8 cellular contexts compared by ENCODE assay signal in the genomic region with DNA sequence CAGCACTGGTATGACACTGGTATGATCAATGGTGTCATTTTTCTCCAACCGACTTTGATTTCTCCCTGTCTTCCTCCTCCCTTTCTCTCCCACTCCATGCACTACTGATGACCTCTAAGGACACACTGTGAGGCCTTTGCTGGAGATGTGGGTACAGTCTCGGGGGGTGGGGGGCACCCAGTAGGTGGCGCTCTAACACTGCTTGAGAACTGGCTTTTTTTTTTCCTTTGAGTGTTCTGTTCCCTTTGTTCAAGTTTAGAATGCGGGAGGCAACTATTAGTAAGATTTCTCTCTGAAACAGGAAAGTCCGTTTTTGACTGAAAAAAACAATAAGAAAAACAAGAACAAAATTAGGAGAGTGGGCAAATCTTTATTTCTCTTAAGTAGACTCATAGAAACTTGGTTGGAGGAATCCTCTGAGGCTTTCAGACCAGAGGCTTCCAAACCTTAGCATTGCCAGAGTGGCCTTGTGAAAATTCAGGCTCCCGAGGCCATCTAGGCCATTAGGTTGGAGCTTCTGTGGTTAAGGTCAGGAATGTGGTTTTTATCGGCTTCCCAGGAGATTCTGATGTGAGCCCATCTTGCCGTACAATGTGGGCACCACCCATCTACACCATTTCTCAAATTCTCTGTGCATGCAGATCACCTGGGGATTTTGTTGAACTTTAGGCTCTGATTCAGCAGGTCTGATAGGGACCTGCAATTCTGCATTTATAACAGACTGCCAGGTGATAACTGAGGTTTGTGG. TPM values are rescaled to one million over a fixed set of nuclear protein-coding genes. Genes with fewer than 3 reads are reported as not detected.
A peak's percentile ranks its signal among the peaks of the same experiment; 100 is the strongest.
DNase-seq lines count a peak whose midpoint lies in the region; ATAC-seq and TF ChIP-seq lines count a peak whose summit lies in the region.

No MANE protein-coding gene starts in this region.

- H3K4me3 ChIP-seq in Jurkat, Clone E6-1 (ENCODE audit: low read length): no peak overlapping the region
- H3K4me3 ChIP-seq in WI38 (ENCODE audit: low read depth, low read length): no peak overlapping the region

- peak; percentile 23 for DNase-seq in CD1c-positive myeloid dendritic cell (ENCODE audit: extremely low spot score)
- peak; percentile 20 for DNase-seq in Jurkat, Clone E6-1 (ENCODE audit: low read depth, low spot score)
- DNase-seq in fibroblast of gingiva (ENCODE audit: low read depth): peak; percentile 48
- peak; percentile 16 for DNase-seq in putamen (ENCODE audit: low spot score)
- no peak for DNase-seq in DMS79 treated with DMSO at 0.1 percent for 48 hours (lab: John Stamatoyannopoulos, UW)

- TF ChIP-seq CTCF in WI38 (IDR thresholded peaks at IDR 0.05; ENCODE audit: low read depth, low read length): peak; percentile 76

- ATAC-seq in GM18868 (IDR thresholded peaks at IDR 0.05; ENCODE audit: unreplicated experiment) (peak; percentile 78), GM19324 (IDR thresholded peaks at IDR 0.05; ENCODE audit: low FRiP score, unreplicated experiment) (no peak)

RNA-seq across cellular contexts. Expression of a gene that starts 43.2 kb away (rescaled TPM):
- 19.4 TPM for polyA plus RNA-seq in Jurkat, Clone E6-1 (2012; ENCODE audit: insufficient read depth, insufficient read length)
